In the genomic region with DNA sequence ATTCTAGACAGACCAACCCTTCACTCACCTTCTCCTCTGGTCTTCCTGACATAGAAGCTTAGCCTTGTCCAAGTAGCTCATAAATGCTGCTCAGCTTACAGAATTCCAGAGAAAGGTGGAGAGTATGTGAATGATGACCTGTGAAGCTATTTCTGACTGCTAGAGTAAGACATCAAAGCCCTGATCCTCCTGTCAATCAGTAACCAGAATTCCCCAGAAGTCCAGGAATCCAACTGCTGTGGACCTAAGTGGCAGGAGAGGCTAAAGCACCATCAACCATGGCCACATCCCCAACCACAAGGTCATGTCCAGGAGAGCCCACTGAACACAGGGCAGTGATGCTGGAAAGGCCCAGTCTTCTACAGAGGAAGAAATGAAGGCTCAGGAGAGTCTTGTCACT, we compare ENCODE assay signal across 16 cellular contexts. TPM values are rescaled to one million over a fixed set of nuclear protein-coding genes. Genes with fewer than 3 reads are reported as not detected.
DNase-seq lines count a peak whose midpoint lies in the region; ATAC-seq and TF ChIP-seq lines count a peak whose summit lies in the region.
"Had no signal": no experiment of that assay in that cellular context is flagged by ENCODE, and none has a peak within 500 bp of the region (broad histone marks: within the 10 kb centered on the region; RNA-seq: fewer than 3 reads in every experiment).

No MANE protein-coding gene starts in this region.

- ATAC-seq in lung (ENCODE audit: insufficient read depth, low FRiP score) = no peak
- ATAC-seq: K562 had no signal

- H3K4me3 ChIP-seq in hepatocyte (no peak overlapping the region), lung (peak overlapping the region; percentile 13), suprapubic skin (no peak overlapping the region)
- H3K4me3 ChIP-seq: HAP-1, K562 had no signal

- TF ChIP-seq CTCF in hepatocyte (IDR thresholded peaks at IDR 0.05; ENCODE audit: poor library complexity) = no peak
- no peak for TF ChIP-seq CTCF in lung (IDR thresholded peaks at IDR 0.05; ENCODE audit: control extremely low read depth, extremely low read depth)
- no peak for TF ChIP-seq CTCF in GM13977 (IDR thresholded peaks at IDR 0.05; ENCODE audit: extremely low read depth, insufficient read depth, missing control alignments)
- no peak for TF ChIP-seq CTCF in suprapubic skin (IDR thresholded peaks at IDR 0.05)

- no peak for TF ChIP-seq POLR2A in suprapubic skin (IDR thresholded peaks at IDR 0.05)

- H3K79me2 ChIP-seq in hepatocyte = no peaks in the 10 kb centered on the region

- H4K20me1 ChIP-seq in hepatocyte (ENCODE audit: insufficient read depth, poor library complexity, severe bottlenecking) = no peaks in the 10 kb centered on the region

- H3K4me1 ChIP-seq in hepatocyte (ENCODE audit: insufficient read depth) (no peaks in the 10 kb centered on the region), lung (ENCODE audit: control insufficient read depth in 2 of 2, insufficient read depth in 2 of 2, low read length in 2 of 2) (no peaks in the 10 kb centered on the region), suprapubic skin (no peaks in the 10 kb centered on the region)
- H3K4me1 ChIP-seq: BE2C, HAP-1 had no signal

- no peaks in the 10 kb centered on the region for H3K36me3 ChIP-seq in hepatocyte (replicated peaks; ENCODE audit: insufficient read depth, low read depth)
- H3K36me3 ChIP-seq in lung (ENCODE audit: control insufficient read depth in 2 of 2, insufficient read depth in 2 of 2, low read length in 2 of 2) = no peaks in the 10 kb centered on the region
- H3K36me3 ChIP-seq in suprapubic skin = no peaks in the 10 kb centered on the region
- H3K36me3 ChIP-seq: BE2C, HAP-1 had no signal

- H3K9me2 ChIP-seq in hepatocyte (replicated peaks; ENCODE audit: insufficient read depth) = no peaks in the 10 kb centered on the region

- no peak for TF ChIP-seq EP300 in suprapubic skin (IDR thresholded peaks at IDR 0.05)

- no peaks in the 10 kb centered on the region for H3K9me3 ChIP-seq in hepatocyte (ENCODE audit: low read depth)
- H3K9me3 ChIP-seq in lung (ENCODE audit: control insufficient read depth in 2 of 2, insufficient read depth in 1 of 2, low read length in 1 of 2) = peaks cover 2 to 3% of the 10 kb centered on the region in 2 donors
- H3K9me3 ChIP-seq in suprapubic skin = no peaks in the 10 kb centered on the region
- H3K9me3 ChIP-seq: BE2C, HAP-1 had no signal

- in situ Hi-C loops in Caki2 (cut with HindIII; ENCODE audit: low pct_unique_long_range_greater_than_20kb, low sequenced_read_pairs) (no loop called here), GM13977 (cut with MboI; ENCODE audit: low pct_unique_long_range_greater_than_20kb, low sequenced_read_pairs, unreplicated experiment) (no loop called here)

- H3K4me2 ChIP-seq in hepatocyte = no peak overlapping the region

- H3K27me3 ChIP-seq in hepatocyte (no peaks in the 10 kb centered on the region), lung (ENCODE audit: control insufficient read depth, insufficient read depth) (no peaks in the 10 kb centered on the region), suprapubic skin (no peaks in the 10 kb centered on the region)
- H3K27me3 ChIP-seq: BE2C had no signal

- no peak overlapping the region for H2AFZ ChIP-seq in hepatocyte

- H3K27ac ChIP-seq in hepatocyte (peak overlapping the region; percentile 71), lung (ENCODE audit: low read depth in 1 of 2, low read length in 1 of 2) (no peak overlapping the region), suprapubic skin (no peak overlapping the region)
- H3K27ac ChIP-seq: C4-2B had no signal

- DNase-seq in Caki2 (ENCODE audit: low read depth) (peak; percentile 29), HT-29 (ENCODE audit: low spot score) (peak; percentile 83), hepatocyte (ENCODE audit: low spot score) (peak; percentile 49), lung (ENCODE audit: low spot score) (no peak), NCI-H526 treated with DMSO at 0.1 percent for 48 hours (lab: John Stamatoyannopoulos, UW) (no peak), GM13977 (ENCODE audit: low spot score) (no peak), suprapubic skin (ENCODE audit: low spot score in 2 of 2) (no peak), epidermal melanocyte (ENCODE audit: insufficient read length, low spot score) (no peak)
- DNase-seq: BE2C; CD4-positive, alpha-beta memory T cell had no signal

RNA-seq across cellular contexts. Expression of a gene that starts 2.6 kb away (rescaled TPM):
- total RNA-seq in Caki2 (2014; rRNA removed; shearing (Covaris generic); ENCODE audit: low replicate concordance) = not detected in 2 replicates
- 0.23 TPM in 1 of 2 replicates, not detected in the other for total RNA-seq in HT-29 (2014; rRNA removed; shearing (Covaris generic))
- total RNA-seq in hepatocyte = not detected in 2 replicates
- polyA plus RNA-seq in hepatocyte = not detected in 2 replicates
- total RNA-seq in lung = not detected
- polyA plus RNA-seq in lung = not detected
- total RNA-seq in suprapubic skin = not detected
- total RNA-seq: CD4-positive, alpha-beta memory T cell; Daoy; H1; K562 had no signal
- polyA plus RNA-seq: AG04450; CD4-positive, alpha-beta memory T cell; H1; K562 had no signal

RNA-seq across cellular contexts. Expression of a gene that starts 7.6 kb away (rescaled TPM):
- not detected in 2 replicates for total RNA-seq in Caki2 (2014; rRNA removed; shearing (Covaris generic); ENCODE audit: low replicate concordance)
- total RNA-seq in HT-29 (2014; rRNA removed; shearing (Covaris generic)) = not detected in 2 replicates
- not detected in 2 replicates for total RNA-seq in hepatocyte
- polyA plus RNA-seq in hepatocyte = not detected in 2 replicates
- total RNA-seq in lung = not detected
- not detected for polyA plus RNA-seq in lung
- not detected for total RNA-seq in suprapubic skin
- total RNA-seq: CD4-positive, alpha-beta memory T cell; Daoy; H1; K562 had no signal
- polyA plus RNA-seq: AG04450; CD4-positive, alpha-beta memory T cell; H1; K562 had no signal

RNA-seq across cellular contexts. Expression of a gene that starts 13.0 kb away (rescaled TPM):
- not detected in 2 replicates for total RNA-seq in Caki2 (2014; rRNA removed; shearing (Covaris generic); ENCODE audit: low replicate concordance)
- not detected in 2 replicates for total RNA-seq in HT-29 (2014; rRNA removed; shearing (Covaris generic))
- not detected in 2 replicates for total RNA-seq in hepatocyte
- polyA plus RNA-seq in hepatocyte = not detected in 2 replicates
- not detected for total RNA-seq in lung
- polyA plus RNA-seq in lung = not detected
- not detected for total RNA-seq in suprapubic skin
- total RNA-seq: CD4-positive, alpha-beta memory T cell; Daoy; H1; K562 had no signal
- polyA plus RNA-seq: AG04450; CD4-positive, alpha-beta memory T cell; H1; K562 had no signal

RNA-seq across cellular contexts. Expression of a gene that starts 30.8 kb away (rescaled TPM):
- not detected in 2 replicates for total RNA-seq in Caki2 (2014; rRNA removed; shearing (Covaris generic); ENCODE audit: low replicate concordance)
- total RNA-seq in HT-29 (2014; rRNA removed; shearing (Covaris generic)) = not detected in 2 replicates
- total RNA-seq in hepatocyte (not detected in 2 replicates), lung (not detected), suprapubic skin (not detected)
- polyA plus RNA-seq in hepatocyte (not detected in 2 replicates), lung (not detected)
- total RNA-seq: CD4-positive, alpha-beta memory T cell; Daoy; H1; K562 had no signal
- polyA plus RNA-seq: AG04450; CD4-positive, alpha-beta memory T cell; H1; K562 had no signal

RNA-seq across cellular contexts. Expression of a gene that starts 34.9 kb away (rescaled TPM):
- total RNA-seq in Caki2 (2014; rRNA removed; shearing (Covaris generic); ENCODE audit: low replicate concordance) = not detected in 2 replicates
- not detected in 2 replicates for total RNA-seq in HT-29 (2014; rRNA removed; shearing (Covaris generic))
- total RNA-seq in hepatocyte (not detected in 2 replicates), lung (not detected), suprapubic skin (not detected)
- polyA plus RNA-seq in hepatocyte (not detected in 2 replicates), lung (not detected)
- total RNA-seq: CD4-positive, alpha-beta memory T cell; Daoy; H1; K562 had no signal
- polyA plus RNA-seq: AG04450; CD4-positive, alpha-beta memory T cell; H1; K562 had no signal

Comparison
In these comparisons a context has a peak if more than half of its experiments do, and no peak if none do; other contexts are left out.
1. DNase-seq: peak in Caki2 (single experiment), HT-29 (single experiment) and hepatocyte (single experiment); none in lung (single experiment), NCI-H526 treated with DMSO at 0.1 percent for 48 hours (single experiment), GM13977 (single experiment), suprapubic skin (0 of 2) and epidermal melanocyte (single experiment).